ENCODE assay signal across 9 cellular contexts in genomic region chr11:20609727-20610707, GRCh38. TPM values are rescaled to one million over a fixed set of nuclear protein-coding genes. Genes with fewer than 3 reads are reported as not detected.
DNase-seq lines count a peak whose midpoint lies in the region; ATAC-seq, FAIRE-seq and TF ChIP-seq lines count a peak whose summit lies in the region.
"Had no signal": no experiment of that assay in that cellular context is flagged by ENCODE, and none has a peak within 500 bp of the region (broad histone marks: within the 10 kb centered on the region; RNA-seq: fewer than 3 reads in every experiment).

No MANE protein-coding gene starts in this region.

- 12% methylated on average over 30 of the region's 30 CpGs for WGBS in liver

- H3K36me3 ChIP-seq in liver (ENCODE audit: control insufficient read depth in 4 of 4, insufficient read depth in 3 of 4, low read depth in 1 of 4, low read length in 3 of 4) = no peaks in the 10 kb centered on the region

- TF ChIP-seq CTCF in C4-2B (conservative IDR thresholded peaks at IDR 0.05) (peak; percentile 99), choroid plexus epithelial cell (conservative IDR thresholded peaks at IDR 0.05; ENCODE audit: low read depth, low read length) (peak; percentile 98), liver (IDR thresholded peaks at IDR 0.05; ENCODE audit: low read depth, low read length, missing input control) (peak; percentile 95)

- peak overlapping the region; percentile 17 for H3K4me3 ChIP-seq in choroid plexus epithelial cell (ENCODE audit: low read depth, low read length)
- H3K4me3 ChIP-seq in liver (ENCODE audit: low read depth in 1 of 3, low read length in 3 of 3) = no peak overlapping the region

- DNase-seq in GM19239 (ENCODE audit: insufficient read length, low spot score) (peak; percentile 56), NCI-H2227 treated with DMSO at 0.1 percent for 48 hours (lab: John Stamatoyannopoulos, UW) (peak; percentile 89), choroid plexus epithelial cell (ENCODE audit: low read depth) (peak; percentile 75)
- DNase-seq in activated CD4-positive, alpha-beta T cell treated with anti-CD3 and anti-CD28 coated beads for 1 hour = peak; percentile 16
- DNase-seq in stimulated activated CD8-positive, alpha-beta memory T cell treated with anti-CD3 and anti-CD28 coated beads, Interleukin-12 subunit alpha, Interleukin-12 subunit beta, amount 100 ng/mL, for 1 hour (ENCODE audit: low read depth) = peak; percentile 14

- FAIRE-seq in GM19239 (lab: Jason Lieb, UNC) = peak; percentile 85

- peaks cover 0 to 8% (median 3%) of the 10 kb centered on the region in 4 donors for H3K4me1 ChIP-seq in liver (ENCODE audit: control insufficient read depth in 4 of 4, insufficient read depth in 4 of 4, low read length in 3 of 4)

- H3K9ac ChIP-seq in liver (ENCODE audit: low read depth in 1 of 2, low read length in 2 of 2) = no peak overlapping the region

- peaks cover 2 to 5% (median 3%) of the 10 kb centered on the region in 4 donors for H3K27me3 ChIP-seq in liver (ENCODE audit: control insufficient read depth in 4 of 4, insufficient read depth in 4 of 4, low read length in 3 of 4)

- no peaks in the 10 kb centered on the region for H3K9me3 ChIP-seq in liver (ENCODE audit: control insufficient read depth in 4 of 4, low read length in 3 of 4)

- peak; percentile 96 to 100 for TF ChIP-seq RAD21 in liver (IDR thresholded peaks at IDR 0.05)

- peak; percentile 97 for ATAC-seq in HG03280 (IDR thresholded peaks at IDR 0.05; ENCODE audit: unreplicated experiment)

- H3K27ac ChIP-seq in C4-2B (no peak overlapping the region), liver (ENCODE audit: low read depth in 1 of 2, low read length in 2 of 2) (no peak overlapping the region)

TF ChIP-seq in liver, 16 proteins besides CTCF, POLR2A, EP300 and RAD21:
- no peak for TF ChIP-seq ATF3 (IDR thresholded peaks at IDR 0.05)
- no peak for TF ChIP-seq RXRA (IDR thresholded peaks at IDR 0.05)
- TF ChIP-seq SP1 (IDR thresholded peaks at IDR 0.05) = no peak
- TF ChIP-seq ZBTB33 (IDR thresholded peaks at IDR 0.05) = no peak
- TF ChIP-seq TAF1 (conservative IDR thresholded peaks at IDR 0.05) = no peak
- TF ChIP-seq JUND (IDR thresholded peaks at IDR 0.05) = no peak
- no peak for TF ChIP-seq HNF4A (conservative IDR thresholded peaks at IDR 0.05)
- TF ChIP-seq HNF4G (IDR thresholded peaks at IDR 0.05) = no peak
- TF ChIP-seq, protein P1, sequence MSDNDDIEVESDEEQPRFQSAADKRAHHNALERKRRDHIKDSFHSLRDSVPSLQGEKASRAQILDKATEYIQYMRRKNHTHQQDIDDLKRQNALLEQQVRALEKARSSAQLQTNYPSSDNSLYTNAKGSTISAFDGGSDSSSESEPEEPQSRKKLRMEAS (IDR thresholded peaks at IDR 0.05) = no peak
- TF ChIP-seq NR2F2 (IDR thresholded peaks at IDR 0.05) = no peak
- TF ChIP-seq REST (IDR thresholded peaks at IDR 0.05) = no peak
- no peak for TF ChIP-seq YY1 (IDR thresholded peaks at IDR 0.05)
- TF ChIP-seq FOXA2 (IDR thresholded peaks at IDR 0.05) = no peak
- no peak for TF ChIP-seq GABPA (IDR thresholded peaks at IDR 0.05 in 1 of 2, conservative IDR thresholded peaks at IDR 0.05 in 1 of 2)
- no peak for TF ChIP-seq FOXA1 (IDR thresholded peaks at IDR 0.05)
- TF ChIP-seq EGR1 (IDR thresholded peaks at IDR 0.05; ENCODE audit: low read depth in 2 of 2) = no peak

RNA-seq across cellular contexts. Expression of gene SLC6A5, which starts 10.6 kb away (rescaled TPM):
- not detected for total RNA-seq in liver
- not detected for polyA plus RNA-seq in liver
- total RNA-seq: T-helper 1 cell treated with Interleukin-12 subunit alpha and Interleukin-12 subunit beta and Interleukin-4 antibody, amounts not matched to agents 30 ng/mL and 1 ng/mL, for 36 hours had no signal

RNA-seq across cellular contexts. Expression of gene NELL1, which starts 59.4 kb away (rescaled TPM):
- not detected for total RNA-seq in liver
- polyA plus RNA-seq in liver = not detected
- total RNA-seq: T-helper 1 cell treated with Interleukin-12 subunit alpha and Interleukin-12 subunit beta and Interleukin-4 antibody, amounts not matched to agents 30 ng/mL and 1 ng/mL, for 36 hours had no signal

Comparison
In these comparisons a context has a peak if more than half of its experiments do, and no peak if none do; other contexts are left out.
1. DNase-seq: peak in every context shown above with its lines; median percentile 89 in NCI-H2227 treated with DMSO at 0.1 percent for 48 hours; 75 in choroid plexus epithelial cell; 56 in GM19239; 16 in activated CD4-positive, alpha-beta T cell treated with anti-CD3 and anti-CD28 coated beads for 1 hour; 14 in stimulated activated CD8-positive, alpha-beta memory T cell treated with anti-CD3 and anti-CD28 coated beads, Interleukin-12 subunit alpha, Interleukin-12 subunit beta, amount 100 ng/mL, for 1 hour.